Comparison of ENCODE assay signal across 18 cellular contexts in genomic region chr3:143192193-143192592, GRCh38.
"Had no signal": no experiment of that assay in that cellular context is flagged by ENCODE, and none has a peak within 500 bp of the region (broad histone marks: within the 10 kb centered on the region; RNA-seq: fewer than 3 reads in every experiment).

No MANE protein-coding gene starts in this region.

- H3K4me3 Mint-ChIP-seq: dendritic cell treated with granulocyte-macrophage colony-stimulating factor and Interleukin-4, amounts not matched to agents 40 ng/mL and 50 ng/mL, for 4 days; natural killer cell had no signal

- H3K9me3 Mint-ChIP-seq: natural killer cell had no signal

- DNase-seq: activated CD4-positive, alpha-beta T cell treated with anti-CD3 and anti-CD28 coated beads for 1 hour; activated CD4-positive, alpha-beta T cell treated with anti-CD3 and anti-CD28 coated beads, Interleukin-2, amount 50 U/mL, for 4 hours; activated gamma-delta T cell; activated T-cell treated with anti-CD3 and anti-CD28 coated beads for 4 hours; anterior cingulate cortex; brain microvascular endothelial cell; caudate nucleus; effector CD4-positive, alpha-beta T cell; erythroblast; foreskin keratinocyte; left ventricle myocardium inferior; natural killer cell; spleen; stimulated activated CD4-positive, alpha-beta T cell treated with anti-CD3 and anti-CD28 coated beads, Interleukin-4, amount 100 ng/mL, for 1 hour; T-helper 9 cell; upper lobe of left lung had no signal

- H3K36me3 ChIP-seq: brain microvascular endothelial cell, left ventricle myocardium inferior, spleen, upper lobe of left lung had no signal

- H3K27me3 ChIP-seq: brain microvascular endothelial cell, spleen, upper lobe of left lung had no signal

- H3K4me3 ChIP-seq: left ventricle myocardium inferior, spleen, upper lobe of left lung had no signal

- H3K4me1 ChIP-seq: foreskin keratinocyte, left ventricle myocardium inferior, spleen, upper lobe of left lung had no signal

- H3K27ac ChIP-seq: brain microvascular endothelial cell, foreskin keratinocyte, left ventricle myocardium inferior, spleen, upper lobe of left lung had no signal

- H3K27ac Mint-ChIP-seq: dendritic cell treated with granulocyte-macrophage colony-stimulating factor and Interleukin-4, amounts not matched to agents 40 ng/mL and 50 ng/mL, for 4 days; progenitor cell of endocrine pancreas had no signal

- ATAC-seq: foreskin keratinocyte, natural killer cell had no signal

- H3K27me3 Mint-ChIP-seq: dendritic cell treated with granulocyte-macrophage colony-stimulating factor and Interleukin-4, amounts not matched to agents 40 ng/mL and 50 ng/mL, for 4 days had no signal
